In the genomic region with DNA sequence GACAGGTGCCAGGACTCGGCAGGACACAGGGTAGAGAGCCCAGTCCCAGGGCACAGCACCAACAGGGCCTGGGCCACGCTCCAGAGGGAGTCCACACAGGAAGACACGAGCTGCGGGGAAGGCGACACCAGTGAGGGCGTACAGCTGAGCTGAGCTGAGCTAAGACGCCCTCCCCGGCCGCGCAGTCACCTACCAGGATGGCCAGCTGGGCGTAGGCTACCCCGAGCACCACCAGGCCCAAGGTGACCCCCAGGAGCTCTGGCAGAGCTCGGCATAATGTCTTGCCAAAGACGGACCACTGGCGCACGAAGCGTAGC, we compare ENCODE assay signal across 15 cellular contexts. TPM values are rescaled to one million over a fixed set of nuclear protein-coding genes. Genes with fewer than 3 reads are reported as not detected.
DNase-seq lines count a peak whose midpoint lies in the region; ATAC-seq and TF ChIP-seq lines count a peak whose summit lies in the region.
"Had no signal": no experiment of that assay in that cellular context is flagged by ENCODE, and none has a peak within 500 bp of the region (broad histone marks: within the 10 kb centered on the region; RNA-seq: fewer than 3 reads in every experiment).

No MANE protein-coding gene starts in this region.

- CTCF ChIA-PET in HCT116 (lab: Charles Lee), result interaction anchor here (0.7 to 2.0 kb wide), 4 partner anchors 50 to 226 kb away, joined by 3 to 18 read pairs (median 8); no protein-coding TSS in a partner anchor

- no peak overlapping the region for H2AFZ ChIP-seq in HCT116 (ENCODE audit: low read depth, low read length, poor library complexity, severe bottlenecking)

- no peaks in the 10 kb centered on the region for H3K79me2 ChIP-seq in HCT116 (ENCODE audit: insufficient read depth, low read length)

- peaks cover 5 to 18% of the 10 kb centered on the region in 2 experiments; a peak in 2 of 4 replicates for H3K36me3 ChIP-seq in HCT116 (ENCODE audit: control insufficient read depth in 1 of 2, insufficient read depth in 2 of 2, low read length in 2 of 2)

- no peaks in the 10 kb centered on the region for H4K20me1 ChIP-seq in HCT116 (ENCODE audit: insufficient read depth)

- DNase-seq in HCT116 (ENCODE audit: low read depth, low spot score) (no peak), endothelial cell (ENCODE audit: low spot score) (no peak), sciatic nerve (ENCODE audit: low spot score) (no peak), AG08395 (ENCODE audit: low spot score) (no peak), NAMALWA (ENCODE audit: low spot score) (no peak), germinal center (ENCODE audit: low spot score) (no peak)
- DNase-seq: activated CD8-positive, alpha-beta memory T cell treated with anti-CD3 and anti-CD28 coated beads, Interleukin-2, amount 10 ng/mL, durations not matched to agents 7 days and 5 days; KG1; NCI-H1694 had no signal

- H3K27ac Mint-ChIP-seq in endothelial cell (ENCODE audit: unreplicated experiment), result no peak overlapping the region
- H3K27ac Mint-ChIP-seq: activated CD8-positive, alpha-beta memory T cell treated with anti-CD3 and anti-CD28 coated beads, Interleukin-2, amount 10 ng/mL, durations not matched to agents 7 days and 5 days; activated naive CD8-positive, alpha-beta T cell treated with anti-CD3 and anti-CD28 coated beads for 36 hours; dendritic cell treated with granulocyte-macrophage colony-stimulating factor and Interleukin-4, amounts not matched to agents 40 ng/mL and 50 ng/mL, for 4 days had no signal

- peak overlapping the region; percentile 17 to 48; a peak in 3 of 4 replicates for H3K4me3 ChIP-seq in HCT116 (replicated peaks in 1 of 2; ENCODE audit: low read depth in 1 of 2, low read length in 2 of 2)
- H3K4me3 ChIP-seq: SJSA1, skin epidermis had no signal

- peak; percentile 1 for ATAC-seq in HCT116
- peak; percentile 1 for ATAC-seq in sciatic nerve
- no peak for ATAC-seq in GM21360 (IDR thresholded peaks at IDR 0.05; ENCODE audit: unreplicated experiment)

- no peak for TF ChIP-seq RAD21 in HCT116 (IDR thresholded peaks at IDR 0.05; ENCODE audit: low read depth)

- no peaks in the 10 kb centered on the region for H3K4me1 Mint-ChIP-seq in endothelial cell (ENCODE audit: unreplicated experiment)
- H3K4me1 Mint-ChIP-seq: activated CD8-positive, alpha-beta memory T cell treated with anti-CD3 and anti-CD28 coated beads, Interleukin-2, amount 10 ng/mL, durations not matched to agents 7 days and 5 days; activated naive CD8-positive, alpha-beta T cell treated with anti-CD3 and anti-CD28 coated beads for 36 hours had no signal

- H3K9ac ChIP-seq in HCT116 (ENCODE audit: low read length), result peak overlapping the region; percentile 44; the same call in 1 of the 2 replicates

- H3K9me2 ChIP-seq in HCT116 (ENCODE audit: insufficient read depth), result no peaks in the 10 kb centered on the region

- H3K9me3 Mint-ChIP-seq in endothelial cell (ENCODE audit: unreplicated experiment), result no peaks in the 10 kb centered on the region
- H3K9me3 Mint-ChIP-seq: activated naive CD8-positive, alpha-beta T cell treated with anti-CD3 and anti-CD28 coated beads for 36 hours; dendritic cell treated with granulocyte-macrophage colony-stimulating factor and Interleukin-4, amounts not matched to agents 40 ng/mL and 50 ng/mL, for 4 days had no signal

- no TSS peak for BruUV-seq in HCT116 (replicated peaks; lab: Mats Ljungman, UMichigan)

- peak overlapping the region; percentile 51 for H3K4me3 Mint-ChIP-seq in endothelial cell (ENCODE audit: unreplicated experiment)
- H3K4me3 Mint-ChIP-seq: activated CD8-positive, alpha-beta memory T cell treated with anti-CD3 and anti-CD28 coated beads, Interleukin-2, amount 10 ng/mL, durations not matched to agents 7 days and 5 days; activated naive CD8-positive, alpha-beta T cell treated with anti-CD3 and anti-CD28 coated beads for 36 hours; dendritic cell treated with granulocyte-macrophage colony-stimulating factor and Interleukin-4, amounts not matched to agents 40 ng/mL and 50 ng/mL, for 4 days had no signal

- POLR2A ChIA-PET in HCT116 (lab: Charles Lee), result interaction anchor here (0.8 to 1.1 kb wide), 3 partner anchors 65 to 86 kb away, joined by 3 read pairs; a partner anchor contains a TSS

- H3K27ac ChIP-seq in HCT116 (ENCODE audit: low read depth, low read length), result peak overlapping the region; percentile 80
- peak overlapping the region; percentile 18 for H3K27ac ChIP-seq in layer of hippocampus (ENCODE audit: low read depth, low read length)
- H3K27ac ChIP-seq: SJSA1, skin epidermis had no signal

- peak overlapping the region; percentile 81 for H3K4me2 ChIP-seq in HCT116 (ENCODE audit: low read length)

- TF ChIP-seq CTCF in HCT116 (IDR thresholded peaks at IDR 0.05 in 2 of 3, conservative IDR thresholded peaks at IDR 0.05 in 1 of 3; ENCODE audit: borderline replicate concordance in 1 of 3, insufficient read depth in 1 of 3, low read depth in 2 of 3, low read length in 2 of 3) (no peak), endothelial cell (IDR thresholded peaks at IDR 0.05; ENCODE audit: unreplicated experiment) (no peak)

- peaks cover 21% of the 10 kb centered on the region for H3K27me3 Mint-ChIP-seq in endothelial cell (ENCODE audit: unreplicated experiment)
- H3K27me3 Mint-ChIP-seq: activated CD8-positive, alpha-beta memory T cell treated with anti-CD3 and anti-CD28 coated beads, Interleukin-2, amount 10 ng/mL, durations not matched to agents 7 days and 5 days; activated naive CD8-positive, alpha-beta T cell treated with anti-CD3 and anti-CD28 coated beads for 36 hours; dendritic cell treated with granulocyte-macrophage colony-stimulating factor and Interleukin-4, amounts not matched to agents 40 ng/mL and 50 ng/mL, for 4 days had no signal

- no peaks in the 10 kb centered on the region for H3K9me3 ChIP-seq in HCT116 (ENCODE audit: control insufficient read depth in 1 of 2, insufficient read depth in 1 of 2, low read depth in 1 of 2, low read length in 2 of 2)
- H3K9me3 ChIP-seq: SJSA1 had no signal

- RAD21 ChIA-PET in HCT116 (lab: Charles Lee; ENCODE audit: low non-redundant PET in 1 of 2, low total read pairs in 2 of 2, uncharacterized antibody in 2 of 2, unreplicated experiment in 2 of 2), result no interaction called here

- no peak for TF ChIP-seq POLR2A in HCT116 (IDR thresholded peaks at IDR 0.05; ENCODE audit: borderline replicate concordance, extremely low read depth, insufficient read depth, insufficient read length)

- peaks cover 9 to 29% of the 10 kb centered on the region in 2 experiments for H3K4me1 ChIP-seq in HCT116 (ENCODE audit: control insufficient read depth in 1 of 2, insufficient read depth in 2 of 2, low read length in 2 of 2)

- no peaks in the 10 kb centered on the region for H3K27me3 ChIP-seq in HCT116 (ENCODE audit: insufficient read depth, low read length)
- H3K27me3 ChIP-seq in layer of hippocampus (ENCODE audit: control insufficient read depth, insufficient read depth, low read length), result no peaks in the 10 kb centered on the region
- H3K27me3 ChIP-seq: SJSA1 had no signal

- H3K36me3 Mint-ChIP-seq in endothelial cell (ENCODE audit: low read depth, unreplicated experiment), result peaks cover 8% of the 10 kb centered on the region

- intact Hi-C loops in HCT116 (cut with micrococcal nuclease), result loop anchor here (2.0 kb wide), 1 partner anchor 68 kb away; no protein-coding TSS in a partner anchor
- intact Hi-C loops in sciatic nerve (cut with DNase I), result no loop called here

TF ChIP-seq in HCT116, 20 proteins besides CTCF, POLR2A, EP300 and RAD21:
- TF ChIP-seq CBX3 (IDR thresholded peaks at IDR 0.05; ENCODE audit: low read depth) (no peak), EZH2 (IDR thresholded peaks at IDR 0.05) (no peak), SP1 (IDR thresholded peaks at IDR 0.05; ENCODE audit: low read depth) (no peak), EGR1 (IDR thresholded peaks at IDR 0.05; ENCODE audit: low read depth) (no peak), JUND (IDR thresholded peaks at IDR 0.05) (no peak), SIN3A (IDR thresholded peaks at IDR 0.05; ENCODE audit: low read depth) (no peak), POLR2AphosphoS5 (IDR thresholded peaks at IDR 0.05; ENCODE audit: low read depth, low read length) (no peak), EZH2phosphoT487 (IDR thresholded peaks at IDR 0.05; ENCODE audit: borderline replicate concordance) (no peak)
- TF ChIP-seq, protein P1, sequence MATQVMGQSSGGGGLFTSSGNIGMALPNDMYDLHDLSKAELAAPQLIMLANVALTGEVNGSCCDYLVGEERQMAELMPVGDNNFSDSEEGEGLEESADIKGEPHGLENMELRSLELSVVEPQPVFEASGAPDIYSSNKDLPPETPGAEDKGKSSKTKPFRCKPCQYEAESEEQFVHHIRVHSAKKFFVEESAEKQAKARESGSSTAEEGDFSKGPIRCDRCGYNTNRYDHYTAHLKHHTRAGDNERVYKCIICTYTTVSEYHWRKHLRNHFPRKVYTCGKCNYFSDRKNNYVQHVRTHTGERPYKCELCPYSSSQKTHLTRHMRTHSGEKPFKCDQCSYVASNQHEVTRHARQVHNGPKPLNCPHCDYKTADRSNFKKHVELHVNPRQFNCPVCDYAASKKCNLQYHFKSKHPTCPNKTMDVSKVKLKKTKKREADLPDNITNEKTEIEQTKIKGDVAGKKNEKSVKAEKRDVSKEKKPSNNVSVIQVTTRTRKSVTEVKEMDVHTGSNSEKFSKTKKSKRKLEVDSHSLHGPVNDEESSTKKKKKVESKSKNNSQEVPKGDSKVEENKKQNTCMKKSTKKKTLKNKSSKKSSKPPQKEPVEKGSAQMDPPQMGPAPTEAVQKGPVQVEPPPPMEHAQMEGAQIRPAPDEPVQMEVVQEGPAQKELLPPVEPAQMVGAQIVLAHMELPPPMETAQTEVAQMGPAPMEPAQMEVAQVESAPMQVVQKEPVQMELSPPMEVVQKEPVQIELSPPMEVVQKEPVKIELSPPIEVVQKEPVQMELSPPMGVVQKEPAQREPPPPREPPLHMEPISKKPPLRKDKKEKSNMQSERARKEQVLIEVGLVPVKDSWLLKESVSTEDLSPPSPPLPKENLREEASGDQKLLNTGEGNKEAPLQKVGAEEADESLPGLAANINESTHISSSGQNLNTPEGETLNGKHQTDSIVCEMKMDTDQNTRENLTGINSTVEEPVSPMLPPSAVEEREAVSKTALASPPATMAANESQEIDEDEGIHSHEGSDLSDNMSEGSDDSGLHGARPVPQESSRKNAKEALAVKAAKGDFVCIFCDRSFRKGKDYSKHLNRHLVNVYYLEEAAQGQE (IDR thresholded peaks at IDR 0.05; ENCODE audit: low read depth), result no peak

RNA-seq across cellular contexts. Expression of a gene that starts 42.7 kb away (rescaled TPM):
- 74.1 TPM for total RNA-seq in HCT116 (2021; ENCODE audit: unreplicated experiment)
- 62.2 and 63.0 TPM in 2 replicates for polyA plus RNA-seq in HCT116 (2012)
- total RNA-seq in endothelial cell (ENCODE audit: unreplicated experiment), result 180 TPM
- 156 TPM for total RNA-seq in sciatic nerve

RNA-seq across cellular contexts. Expression of a gene that starts 42.8 kb away (rescaled TPM):
- total RNA-seq in HCT116 (2021; ENCODE audit: unreplicated experiment) (40.1 TPM), endothelial cell (ENCODE audit: unreplicated experiment) (25.6 TPM), sciatic nerve (21.8 TPM)
- polyA plus RNA-seq in HCT116 (2012), result 27.3 and 28.3 TPM in 2 replicates

RNA-seq across cellular contexts. Expression of a gene that starts 45.3 kb away (rescaled TPM):
- 137 TPM for total RNA-seq in HCT116 (2021; ENCODE audit: unreplicated experiment)
- polyA plus RNA-seq in HCT116 (2012), result 109 and 142 TPM in 2 replicates
- 70.0 TPM for total RNA-seq in endothelial cell (ENCODE audit: unreplicated experiment)
- 159 TPM for total RNA-seq in sciatic nerve

RNA-seq across cellular contexts. Expression of a gene that starts 58.0 kb away (rescaled TPM):
- 44.9 TPM for total RNA-seq in HCT116 (2021; ENCODE audit: unreplicated experiment)
- polyA plus RNA-seq in HCT116 (2012), result 43.9 and 46.7 TPM in 2 replicates
- total RNA-seq in endothelial cell (ENCODE audit: unreplicated experiment), result 1.9 TPM
- total RNA-seq in sciatic nerve, result 0.40 TPM
